8 cellular contexts compared by ENCODE assay signal in the genomic region with DNA sequence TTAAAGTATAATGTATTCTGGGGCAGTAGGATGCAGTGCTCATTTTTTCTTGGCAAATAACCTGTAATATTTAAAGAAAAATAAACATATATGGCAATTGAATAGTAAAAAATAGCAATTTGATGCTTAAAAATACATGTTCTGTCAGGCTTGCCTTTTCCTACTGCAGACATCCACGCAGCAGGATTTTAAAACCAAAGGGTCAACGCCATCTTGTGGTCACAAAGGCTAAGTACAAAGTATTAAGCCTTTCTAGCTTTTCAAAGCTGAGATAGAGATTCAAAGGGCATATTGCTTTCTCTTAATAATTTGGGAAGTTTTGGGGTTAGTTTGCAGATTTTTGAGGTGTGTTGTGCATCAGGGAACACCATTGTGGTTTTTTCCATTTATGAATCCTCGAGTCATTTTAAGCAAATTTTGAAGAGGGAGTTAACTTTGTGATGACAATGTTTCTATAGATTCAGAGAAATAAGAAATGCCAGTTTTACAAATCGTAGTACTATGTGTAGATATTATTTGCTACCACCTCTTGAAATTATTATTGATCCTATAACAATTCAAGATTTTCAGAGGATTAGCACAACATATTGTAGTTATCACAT. TPM values are rescaled to one million over a fixed set of nuclear protein-coding genes. Genes with fewer than 3 reads are reported as not detected.
DNase-seq lines count a peak whose midpoint lies in the region; ATAC-seq and TF ChIP-seq lines count a peak whose summit lies in the region.

No MANE protein-coding gene starts in this region.

- POLR2A ChIA-PET in activated B cell treated with CpG ODN at 0.5 μM for 24 hours (lab: Charles Lee): no interaction called here

- peak overlapping the region; percentile 22 for H2AFZ ChIP-seq in smooth muscle cell (ENCODE audit: low read depth)

- no peaks in the 10 kb centered on the region for H3K4me1 ChIP-seq in smooth muscle cell (ENCODE audit: low read depth)

- H3K4me1 Mint-ChIP-seq in activated B cell treated with CpG ODN at 0.5 μM for 24 hours: no peaks in the 10 kb centered on the region

- intact Hi-C loops in activated B cell treated with CpG ODN at 0.5 μM for 24 hours (cut with micrococcal nuclease) (loop anchor here (1.0 to 5.0 kb wide), 2 partner anchors 1416 to 1942 kb away; no protein-coding TSS in a partner anchor), left ventricle myocardium superior (cut with micrococcal nuclease) (no loop called here)

- no peaks in the 10 kb centered on the region for H3K79me2 ChIP-seq in smooth muscle cell (ENCODE audit: low read depth)

- WGBS in smooth muscle cell (ENCODE audit: low lambda C conversion rate): 2% methylated on average over 4 of the region's 4 CpGs

- no peaks in the 10 kb centered on the region for H3K9me3 Mint-ChIP-seq in activated B cell treated with CpG ODN at 0.5 μM for 24 hours

- H3K36me3 ChIP-seq in smooth muscle cell (ENCODE audit: low read depth): no peaks in the 10 kb centered on the region

- ATAC-seq in GM18508 (IDR thresholded peaks at IDR 0.05; ENCODE audit: insufficient read depth, unreplicated experiment): peak; percentile 63
- ATAC-seq in HG02884 (IDR thresholded peaks at IDR 0.05; ENCODE audit: unreplicated experiment): peak; percentile 85
- ATAC-seq in activated B cell treated with CpG ODN at 0.5 μM for 24 hours (ENCODE audit: low read depth): peak; percentile 60
- ATAC-seq in left ventricle myocardium superior: peak; percentile 71

- no peak overlapping the region for H3K9ac ChIP-seq in smooth muscle cell (ENCODE audit: low read depth)

- no peaks in the 10 kb centered on the region for H3K27me3 Mint-ChIP-seq in activated B cell treated with CpG ODN at 0.5 μM for 24 hours

- CTCF ChIA-PET in activated B cell treated with CpG ODN at 0.5 μM for 24 hours (lab: Charles Lee): interaction anchor here (0.6 to 1.6 kb wide), 3 partner anchors 10 to 15 kb away, joined by 3 to 6 read pairs (median 3); no protein-coding TSS in a partner anchor

- no peaks in the 10 kb centered on the region for H3K27me3 ChIP-seq in smooth muscle cell (ENCODE audit: low read depth)

- peak overlapping the region; percentile 63 for H3K4me2 ChIP-seq in smooth muscle cell

- H4K20me1 ChIP-seq in smooth muscle cell (ENCODE audit: low read depth): no peaks in the 10 kb centered on the region

- no peak overlapping the region for H3K27ac Mint-ChIP-seq in activated B cell treated with CpG ODN at 0.5 μM for 24 hours

- no peaks in the 10 kb centered on the region for H3K36me3 Mint-ChIP-seq in activated B cell treated with CpG ODN at 0.5 μM for 24 hours (ENCODE audit: low read depth)

- no peaks in the 10 kb centered on the region for H3F3A ChIP-seq in smooth muscle cell (ENCODE audit: low read depth)

- H3K27ac ChIP-seq in C4-2B (no peak overlapping the region), smooth muscle cell (ENCODE audit: low read depth) (no peak overlapping the region)

- TF ChIP-seq CTCF in C4-2B (conservative IDR thresholded peaks at IDR 0.05): peak; percentile 81
- TF ChIP-seq CTCF in activated B cell treated with CpG ODN at 0.5 μM for 24 hours (IDR thresholded peaks at IDR 0.05): no peak
- TF ChIP-seq CTCF in smooth muscle cell (IDR thresholded peaks at IDR 0.05; ENCODE audit: borderline replicate concordance, insufficient read depth, poor library complexity, severe bottlenecking): peak; percentile 70

- no peaks in the 10 kb centered on the region for H3K9me3 ChIP-seq in smooth muscle cell (replicated peaks; ENCODE audit: low read depth)

- H3K4me3 ChIP-seq in smooth muscle cell: no peak overlapping the region

- H3K4me3 Mint-ChIP-seq in activated B cell treated with CpG ODN at 0.5 μM for 24 hours: no peak overlapping the region

- peak; percentile 51 for DNase-seq in NCI-H1694 (lab: John Stamatoyannopoulos, UW)
- DNase-seq in activated B cell treated with CpG ODN at 0.5 μM for 24 hours: no peak
- DNase-seq in left ventricle myocardium superior: no peak
- no peak for DNase-seq in smooth muscle cell (lab: John Stamatoyannopoulos, UW; ENCODE audit: unreplicated experiment)
- no peak for DNase-seq in stimulated activated CD4-positive, alpha-beta T cell treated with anti-CD3 and anti-CD28 coated beads, Interleukin-1b, Interleukin-23, amount 100 ng/mL, for 48 hours

RNA-seq across cellular contexts. Expression of a gene that starts 4.7 kb away (rescaled TPM):
- total RNA-seq in activated B cell treated with CpG ODN at 0.5 μM for 24 hours (not detected in 2 replicates), left ventricle myocardium superior (not detected), smooth muscle cell (not detected in 2 replicates)
- not detected in 2 replicates for polyA plus RNA-seq in smooth muscle cell

RNA-seq across cellular contexts. Expression of a gene that starts 45.1 kb away (rescaled TPM):
- total RNA-seq in activated B cell treated with CpG ODN at 0.5 μM for 24 hours: not detected in 2 replicates
- not detected for total RNA-seq in left ventricle myocardium superior
- 0.13 and 2.0 TPM in 2 replicates for total RNA-seq in smooth muscle cell
- 1.1 and 1.2 TPM in 2 replicates for polyA plus RNA-seq in smooth muscle cell
